Comparison of ENCODE assay signal across 1 cellular context in the genomic region with DNA sequence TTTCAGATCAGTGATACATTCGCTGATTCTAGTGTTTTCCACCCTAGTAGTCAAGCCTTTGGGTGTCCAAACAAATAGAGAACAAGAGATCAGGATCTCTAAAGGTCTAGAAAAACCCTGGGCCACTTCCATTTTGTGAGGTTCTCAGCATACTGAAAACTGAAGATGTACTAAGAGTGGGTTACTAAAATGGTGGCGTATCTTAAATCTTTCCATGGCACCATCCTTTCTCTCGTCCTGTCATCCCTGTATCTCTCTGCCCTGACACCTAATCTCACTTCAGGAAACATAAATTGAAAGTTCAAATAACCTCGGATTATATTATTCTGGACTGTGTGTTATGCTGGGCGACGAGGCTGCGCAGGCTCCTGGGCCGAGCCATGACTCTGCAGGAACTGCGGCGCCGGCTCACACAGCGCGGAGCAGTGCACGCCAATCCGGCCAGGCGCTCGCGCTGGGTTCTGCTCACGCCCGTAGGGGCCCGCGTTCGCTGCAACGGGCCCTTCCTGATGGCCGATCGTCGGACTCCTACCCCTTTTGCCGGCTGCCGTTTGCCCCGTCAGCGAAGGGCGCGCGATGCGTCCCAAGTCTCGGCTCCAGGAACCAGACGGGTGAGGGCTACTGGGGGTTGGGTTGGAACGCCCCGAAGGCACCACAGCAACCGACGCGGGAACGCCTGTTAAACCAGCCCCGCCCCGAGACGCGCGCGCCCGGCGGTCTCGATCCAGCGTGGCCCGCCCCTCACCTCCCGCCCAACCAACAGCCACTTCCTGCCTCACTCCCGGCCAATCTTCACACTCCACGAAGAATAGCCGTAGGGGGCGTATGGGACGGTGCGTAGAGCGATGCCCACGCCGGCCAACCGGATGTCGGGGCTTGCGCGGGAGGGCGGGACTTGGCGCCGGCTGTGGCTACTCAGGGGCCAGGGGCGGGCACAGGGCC.
TF ChIP-seq lines count a peak whose summit lies in the region.

No MANE protein-coding gene starts in this region.

TF ChIP-seq in K562, 482 proteins besides CTCF, POLR2A, EP300 and RAD21 (continues in another document):
- TF ChIP-seq NUFIP1 (IDR thresholded peaks at IDR 0.05; ENCODE audit: partially characterized antibody), result no peak
- peak; percentile 84 for TF ChIP-seq ZNF592 (IDR thresholded peaks at IDR 0.05)
- no peak for TF ChIP-seq NCOR1 (IDR thresholded peaks at IDR 0.05)
- no peak for TF ChIP-seq PHB (CRISPR knock-in tag; IDR thresholded peaks at IDR 0.05)
- TF ChIP-seq CTCFL (IDR thresholded peaks at IDR 0.05; ENCODE audit: borderline replicate concordance, insufficient read depth, low read depth, low read length, poor library complexity, severe bottlenecking), result no peak
- TF ChIP-seq, protein P1, sequence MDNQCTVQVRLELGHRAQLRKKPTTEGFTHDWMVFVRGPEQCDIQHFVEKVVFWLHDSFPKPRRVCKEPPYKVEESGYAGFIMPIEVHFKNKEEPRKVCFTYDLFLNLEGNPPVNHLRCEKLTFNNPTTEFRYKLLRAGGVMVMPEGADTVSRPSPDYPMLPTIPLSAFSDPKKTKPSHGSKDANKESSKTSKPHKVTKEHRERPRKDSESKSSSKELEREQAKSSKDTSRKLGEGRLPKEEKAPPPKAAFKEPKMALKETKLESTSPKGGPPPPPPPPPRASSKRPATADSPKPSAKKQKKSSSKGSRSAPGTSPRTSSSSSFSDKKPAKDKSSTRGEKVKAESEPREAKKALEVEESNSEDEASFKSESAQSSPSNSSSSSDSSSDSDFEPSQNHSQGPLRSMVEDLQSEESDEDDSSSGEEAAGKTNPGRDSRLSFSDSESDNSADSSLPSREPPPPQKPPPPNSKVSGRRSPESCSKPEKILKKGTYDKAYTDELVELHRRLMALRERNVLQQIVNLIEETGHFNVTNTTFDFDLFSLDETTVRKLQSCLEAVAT (IDR thresholded peaks at IDR 0.05), result peak; percentile 27 to 72; a peak in 1 of 4 replicates
- TF ChIP-seq, protein P2, sequence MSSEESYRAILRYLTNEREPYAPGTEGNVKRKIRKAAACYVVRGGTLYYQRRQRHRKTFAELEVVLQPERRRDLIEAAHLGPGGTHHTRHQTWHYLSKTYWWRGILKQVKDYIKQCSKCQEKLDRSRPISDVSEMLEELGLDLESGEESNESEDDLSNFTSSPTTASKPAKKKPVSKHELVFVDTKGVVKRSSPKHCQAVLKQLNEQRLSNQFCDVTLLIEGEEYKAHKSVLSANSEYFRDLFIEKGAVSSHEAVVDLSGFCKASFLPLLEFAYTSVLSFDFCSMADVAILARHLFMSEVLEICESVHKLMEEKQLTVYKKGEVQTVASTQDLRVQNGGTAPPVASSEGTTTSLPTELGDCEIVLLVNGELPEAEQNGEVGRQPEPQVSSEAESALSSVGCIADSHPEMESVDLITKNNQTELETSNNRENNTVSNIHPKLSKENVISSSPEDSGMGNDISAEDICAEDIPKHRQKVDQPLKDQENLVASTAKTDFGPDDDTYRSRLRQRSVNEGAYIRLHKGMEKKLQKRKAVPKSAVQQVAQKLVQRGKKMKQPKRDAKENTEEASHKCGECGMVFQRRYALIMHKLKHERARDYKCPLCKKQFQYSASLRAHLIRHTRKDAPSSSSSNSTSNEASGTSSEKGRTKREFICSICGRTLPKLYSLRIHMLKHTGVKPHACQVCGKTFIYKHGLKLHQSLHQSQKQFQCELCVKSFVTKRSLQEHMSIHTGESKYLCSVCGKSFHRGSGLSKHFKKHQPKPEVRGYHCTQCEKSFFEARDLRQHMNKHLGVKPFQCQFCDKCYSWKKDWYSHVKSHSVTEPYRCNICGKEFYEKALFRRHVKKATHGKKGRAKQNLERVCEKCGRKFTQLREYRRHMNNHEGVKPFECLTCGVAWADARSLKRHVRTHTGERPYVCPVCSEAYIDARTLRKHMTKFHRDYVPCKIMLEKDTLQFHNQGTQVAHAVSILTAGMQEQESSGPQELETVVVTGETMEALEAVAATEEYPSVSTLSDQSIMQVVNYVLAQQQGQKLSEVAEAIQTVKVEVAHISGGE (CRISPR knock-in tag; IDR thresholded peaks at IDR 0.05), result no peak; a peak in 1 of 6 replicates
- TF ChIP-seq, protein P3, sequence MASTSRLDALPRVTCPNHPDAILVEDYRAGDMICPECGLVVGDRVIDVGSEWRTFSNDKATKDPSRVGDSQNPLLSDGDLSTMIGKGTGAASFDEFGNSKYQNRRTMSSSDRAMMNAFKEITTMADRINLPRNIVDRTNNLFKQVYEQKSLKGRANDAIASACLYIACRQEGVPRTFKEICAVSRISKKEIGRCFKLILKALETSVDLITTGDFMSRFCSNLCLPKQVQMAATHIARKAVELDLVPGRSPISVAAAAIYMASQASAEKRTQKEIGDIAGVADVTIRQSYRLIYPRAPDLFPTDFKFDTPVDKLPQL (IDR thresholded peaks at IDR 0.05; ENCODE audit: extremely low read depth, insufficient read length), result no peak
- peak; percentile 48; the same call in 1 of the 2 replicates for TF ChIP-seq HLTF (IDR thresholded peaks at IDR 0.05)
- TF ChIP-seq BRCA1 (IDR thresholded peaks at IDR 0.05), result no peak
- TF ChIP-seq BRCA1 (CRISPR knock-in tag; IDR thresholded peaks at IDR 0.05), result no peak
- peak; percentile 82 for TF ChIP-seq POLR2B (IDR thresholded peaks at IDR 0.05; ENCODE audit: low read depth, partially characterized antibody)
- peak; percentile 71 for TF ChIP-seq TAF1 (IDR thresholded peaks at IDR 0.05; ENCODE audit: control insufficient read depth, extremely low read depth, insufficient read depth, low read length, severe bottlenecking)
- peak; percentile 96 for TF ChIP-seq NEUROD1 (IDR thresholded peaks at IDR 0.05; ENCODE audit: borderline replicate concordance, low read depth, low read length, partially characterized antibody)
- no peak for TF ChIP-seq ZNF274 (IDR thresholded peaks at IDR 0.05; ENCODE audit: borderline replicate concordance, low read depth, low read length)
- no peak for TF ChIP-seq ZNF507 (tag; conservative IDR thresholded peaks at IDR 0.05)
- peak; percentile 71; the same call in 1 of the 2 replicates for TF ChIP-seq FOXP1 (CRISPR knock-in tag; IDR thresholded peaks at IDR 0.05)
- peak; percentile 81 for TF ChIP-seq E2F3 (CRISPR knock-in tag; IDR thresholded peaks at IDR 0.05)
- TF ChIP-seq TFE3 (CRISPR knock-in tag; IDR thresholded peaks at IDR 0.05), result no peak
- TF ChIP-seq NFRKB (IDR thresholded peaks at IDR 0.05; ENCODE audit: low read depth), result peak; percentile 83
- TF ChIP-seq CCAR2 (IDR thresholded peaks at IDR 0.05; ENCODE audit: low read depth, low read length), result no peak
- TF ChIP-seq ZNF830 (CRISPR knock-in tag; IDR thresholded peaks at IDR 0.05), result 0 out of 2 replicates have a peak, but pooled peaks have one; percentile 36
- TF ChIP-seq PHF20 (IDR thresholded peaks at IDR 0.05; ENCODE audit: partially characterized antibody), result peak; percentile 52
- TF ChIP-seq, protein P4, sequence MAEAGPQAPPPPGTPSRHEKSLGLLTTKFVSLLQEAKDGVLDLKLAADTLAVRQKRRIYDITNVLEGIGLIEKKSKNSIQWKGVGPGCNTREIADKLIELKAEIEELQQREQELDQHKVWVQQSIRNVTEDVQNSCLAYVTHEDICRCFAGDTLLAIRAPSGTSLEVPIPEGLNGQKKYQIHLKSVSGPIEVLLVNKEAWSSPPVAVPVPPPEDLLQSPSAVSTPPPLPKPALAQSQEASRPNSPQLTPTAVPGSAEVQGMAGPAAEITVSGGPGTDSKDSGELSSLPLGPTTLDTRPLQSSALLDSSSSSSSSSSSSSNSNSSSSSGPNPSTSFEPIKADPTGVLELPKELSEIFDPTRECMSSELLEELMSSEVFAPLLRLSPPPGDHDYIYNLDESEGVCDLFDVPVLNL (CRISPR knock-in tag; IDR thresholded peaks at IDR 0.05; ENCODE audit: low read depth), result no peak
- TF ChIP-seq MED1 (CRISPR knock-in tag; IDR thresholded peaks at IDR 0.05; ENCODE audit: borderline replicate concordance), result no peak
- no peak for TF ChIP-seq ZNF217 (CRISPR knock-in tag; IDR thresholded peaks at IDR 0.05)
- peak; percentile 100 for TF ChIP-seq SP1 (CRISPR knock-in tag; IDR thresholded peaks at IDR 0.05)
- TF ChIP-seq DIDO1 (tag; IDR thresholded peaks at IDR 0.05; ENCODE audit: low read depth), result no peak
- no peak for TF ChIP-seq ZNF232 (CRISPR knock-in tag; IDR thresholded peaks at IDR 0.05)
- TF ChIP-seq SRSF1 (IDR thresholded peaks at IDR 0.05; ENCODE audit: low read depth, low read length), result no peak
- no peak for TF ChIP-seq TFAM (CRISPR knock-in tag; conservative IDR thresholded peaks at IDR 0.05)
- TF ChIP-seq, protein P5, sequence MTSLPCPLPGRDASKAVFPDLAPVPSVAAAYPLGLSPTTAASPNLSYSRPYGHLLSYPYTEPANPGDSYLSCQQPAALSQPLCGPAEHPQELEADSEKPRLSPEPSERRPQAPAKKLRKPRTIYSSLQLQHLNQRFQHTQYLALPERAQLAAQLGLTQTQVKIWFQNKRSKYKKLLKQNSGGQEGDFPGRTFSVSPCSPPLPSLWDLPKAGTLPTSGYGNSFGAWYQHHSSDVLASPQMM (CRISPR knock-in tag; IDR thresholded peaks at IDR 0.05), result no peak
- 0 out of 2 replicates have a peak, but pooled peaks have one; percentile 21 for TF ChIP-seq ZNF311 (CRISPR knock-in tag; IDR thresholded peaks at IDR 0.05)
- TF ChIP-seq, protein P6, sequence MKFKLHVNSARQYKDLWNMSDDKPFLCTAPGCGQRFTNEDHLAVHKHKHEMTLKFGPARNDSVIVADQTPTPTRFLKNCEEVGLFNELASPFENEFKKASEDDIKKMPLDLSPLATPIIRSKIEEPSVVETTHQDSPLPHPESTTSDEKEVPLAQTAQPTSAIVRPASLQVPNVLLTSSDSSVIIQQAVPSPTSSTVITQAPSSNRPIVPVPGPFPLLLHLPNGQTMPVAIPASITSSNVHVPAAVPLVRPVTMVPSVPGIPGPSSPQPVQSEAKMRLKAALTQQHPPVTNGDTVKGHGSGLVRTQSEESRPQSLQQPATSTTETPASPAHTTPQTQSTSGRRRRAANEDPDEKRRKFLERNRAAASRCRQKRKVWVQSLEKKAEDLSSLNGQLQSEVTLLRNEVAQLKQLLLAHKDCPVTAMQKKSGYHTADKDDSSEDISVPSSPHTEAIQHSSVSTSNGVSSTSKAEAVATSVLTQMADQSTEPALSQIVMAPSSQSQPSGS (CRISPR knock-in tag; IDR thresholded peaks at IDR 0.05), result no peak
- TF ChIP-seq THAP7 (CRISPR knock-in tag; IDR thresholded peaks at IDR 0.05), result no peak
- no peak for TF ChIP-seq ZEB2 (IDR thresholded peaks at IDR 0.05)
- TF ChIP-seq ZFP1 (CRISPR knock-in tag; IDR thresholded peaks at IDR 0.05), result no peak
